18 cellular contexts compared by ENCODE assay signal in genomic region chr1:248856176-248856575, GRCh38. TPM values are rescaled to one million over a fixed set of nuclear protein-coding genes. Genes with fewer than 3 reads are reported as not detected.
DNase-seq lines count a peak whose midpoint lies in the region; ATAC-seq and TF ChIP-seq lines count a peak whose summit lies in the region.
"Had no signal": no experiment of that assay in that cellular context is flagged by ENCODE, and none has a peak within 500 bp of the region (broad histone marks: within the 10 kb centered on the region; RNA-seq: fewer than 3 reads in every experiment).

No MANE protein-coding gene starts in this region.

- no peak overlapping the region for H3K4me3 ChIP-seq in CD4-positive, alpha-beta memory T cell (ENCODE audit: low read length in 2 of 2)
- 0 out of 2 replicates have a peak overlapping the region, but pooled peaks have one; percentile 1 for H3K4me3 ChIP-seq in Karpas-422 (ENCODE audit: low read length)
- H3K4me3 ChIP-seq in psoas muscle: no peak overlapping the region
- no peak overlapping the region for H3K4me3 ChIP-seq in adrenal gland
- H3K4me3 ChIP-seq: thoracic aorta had no signal

- ATAC-seq in psoas muscle: no peak
- ATAC-seq: activated CD8-positive, alpha-beta memory T cell treated with anti-CD3 and anti-CD28 coated beads, Interleukin-2, amount 10 ng/mL, durations not matched to agents 7 days and 5 days; left colon; WTC11 had no signal

- peak overlapping the region; percentile 5 for H3K4me2 ChIP-seq in Karpas-422 (ENCODE audit: low read depth, low read length, poor library complexity, severe bottlenecking)

- peaks cover 45% of the 10 kb centered on the region for H3K4me1 ChIP-seq in CD4-positive, alpha-beta memory T cell (ENCODE audit: insufficient read depth, low read length)
- peaks cover 47% of the 10 kb centered on the region for H3K4me1 ChIP-seq in Karpas-422 (ENCODE audit: low read length)
- peaks cover 13% of the 10 kb centered on the region for H3K4me1 ChIP-seq in psoas muscle
- H3K4me1 ChIP-seq in adrenal gland (replicated peaks in 1 of 2): peaks cover 15 to 17% of the 10 kb centered on the region in 2 donors

- no peaks in the 10 kb centered on the region for H3K9me3 ChIP-seq in CD4-positive, alpha-beta memory T cell (ENCODE audit: control insufficient read depth in 1 of 2, low read length in 2 of 2)
- H3K9me3 ChIP-seq in Karpas-422 (ENCODE audit: low read length) (no peaks in the 10 kb centered on the region), psoas muscle (no peaks in the 10 kb centered on the region), adrenal gland (replicated peaks in 1 of 3) (no peaks in the 10 kb centered on the region)
- H3K9me3 ChIP-seq: thoracic aorta had no signal

- H3K4me3 Mint-ChIP-seq in CD4-positive, alpha-beta memory T cell: no peak overlapping the region
- H3K4me3 Mint-ChIP-seq in activated naive CD8-positive, alpha-beta T cell treated with anti-CD3 and anti-CD28 coated beads for 36 hours: peak overlapping the region; percentile 95
- peak overlapping the region; percentile 90 for H3K4me3 Mint-ChIP-seq in neural crest cell

- DNase-seq in CD4-positive, alpha-beta memory T cell: no peak
- DNase-seq in Karpas-422 (no peak), neural crest cell (ENCODE audit: low read depth, low spot score) (no peak), psoas muscle (no peak), adrenal gland (no peak)
- DNase-seq in activated naive CD8-positive, alpha-beta T cell treated with anti-CD3 and anti-CD28 coated beads for 36 hours: no peak
- DNase-seq in activated CD8-positive, alpha-beta memory T cell treated with anti-CD3 and anti-CD28 coated beads, Interleukin-2, amount 50 U/mL, for 48 hours: no peak
- DNase-seq: activated CD8-positive, alpha-beta memory T cell treated with anti-CD3 and anti-CD28 coated beads, Interleukin-2, amount 10 ng/mL, durations not matched to agents 7 days and 5 days; activated gamma-delta T cell treated with Interleukin-2 at 50 U/mL for 16 hours; left colon; midbrain; NCI-H1436; NCI-H526 treated with DMSO at 0.1 percent for 48 hours; SIG-M5; stimulated activated CD4-positive, alpha-beta T cell treated with anti-CD3 and anti-CD28 coated beads, Interleukin-12 subunit alpha, Interleukin-12 subunit beta, amount 100 ng/mL, for 4 hours had no signal

- peak overlapping the region in 6 of 7 donors; percentile 53 to 88 (median 76) for H3K27ac Mint-ChIP-seq in CD4-positive, alpha-beta memory T cell
- H3K27ac Mint-ChIP-seq in activated naive CD8-positive, alpha-beta T cell treated with anti-CD3 and anti-CD28 coated beads for 36 hours: peak overlapping the region; percentile 13
- no peak overlapping the region for H3K27ac Mint-ChIP-seq in neural crest cell (ENCODE audit: unreplicated experiment)
- H3K27ac Mint-ChIP-seq: WTC11 had no signal

- H2AFZ ChIP-seq in Karpas-422 (ENCODE audit: low read length): no peak overlapping the region

- no peaks in the 10 kb centered on the region for H3K27me3 ChIP-seq in CD4-positive, alpha-beta memory T cell (ENCODE audit: insufficient read depth, low read length)
- H3K27me3 ChIP-seq in Karpas-422 (ENCODE audit: low read length): no peaks in the 10 kb centered on the region
- H3K27me3 ChIP-seq in psoas muscle (ENCODE audit: insufficient read depth in 3 of 3, low read length in 2 of 3): no peaks in the 10 kb centered on the region
- no peaks in the 10 kb centered on the region for H3K27me3 ChIP-seq in adrenal gland

- H3K4me1 Mint-ChIP-seq in CD4-positive, alpha-beta memory T cell: peaks cover 27 to 40% (median 34%) of the 10 kb centered on the region in 4 donors
- peaks cover 43% of the 10 kb centered on the region for H3K4me1 Mint-ChIP-seq in activated naive CD8-positive, alpha-beta T cell treated with anti-CD3 and anti-CD28 coated beads for 36 hours
- H3K4me1 Mint-ChIP-seq in neural crest cell: peaks cover 26% of the 10 kb centered on the region

- TF ChIP-seq POLR2A in adrenal gland (IDR thresholded peaks at IDR 0.05): no peak

- peak overlapping the region; percentile 97; the same call in 1 of the 2 replicates for H3K9ac ChIP-seq in Karpas-422 (ENCODE audit: low read length)

- POLR2A ChIA-PET in CD4-positive, alpha-beta memory T cell (lab: Charles Lee; ENCODE audit: partially characterized antibody): interaction anchor here (9.6 kb wide), 1 partner anchor 16 kb away, joined by 210 read pairs; the partner anchor contains the start of gene ZNF672

- no peaks in the 10 kb centered on the region for H3K9me3 Mint-ChIP-seq in CD4-positive, alpha-beta memory T cell
- H3K9me3 Mint-ChIP-seq in activated naive CD8-positive, alpha-beta T cell treated with anti-CD3 and anti-CD28 coated beads for 36 hours: no peaks in the 10 kb centered on the region
- no peaks in the 10 kb centered on the region for H3K9me3 Mint-ChIP-seq in neural crest cell
- H3K9me3 Mint-ChIP-seq: T-helper 1 cell treated with Interleukin-12 subunit alpha and Interleukin-12 subunit beta and Interleukin-4 antibody, amounts not matched to agents 30 μg/mL and 1 μg/mL, for 36 hours had no signal

- H3K27ac ChIP-seq in CD4-positive, alpha-beta memory T cell (ENCODE audit: low read depth, low read length): no peak overlapping the region
- H3K27ac ChIP-seq in Karpas-422 (ENCODE audit: low read length): no peak overlapping the region
- H3K27ac ChIP-seq in psoas muscle: no peak overlapping the region
- no peak overlapping the region for H3K27ac ChIP-seq in adrenal gland
- H3K27ac ChIP-seq: thoracic aorta had no signal

- intact Hi-C loops in CD4-positive, alpha-beta memory T cell (cut with micrococcal nuclease): no loop called here
- intact Hi-C loops in psoas muscle (cut with DNase I) (no loop called here), adrenal gland (cut with DNase I) (no loop called here)

- H3K79me2 ChIP-seq in Karpas-422 (ENCODE audit: low read length): peaks cover 31% of the 10 kb centered on the region

- H3K27me3 Mint-ChIP-seq in CD4-positive, alpha-beta memory T cell: no peaks in the 10 kb centered on the region
- no peaks in the 10 kb centered on the region for H3K27me3 Mint-ChIP-seq in activated naive CD8-positive, alpha-beta T cell treated with anti-CD3 and anti-CD28 coated beads for 36 hours
- peaks cover 10% of the 10 kb centered on the region for H3K27me3 Mint-ChIP-seq in neural crest cell (ENCODE audit: low read depth)
- H3K27me3 Mint-ChIP-seq: activated CD8-positive, alpha-beta memory T cell treated with anti-CD3 and anti-CD28 coated beads, Interleukin-2, amount 10 ng/mL, durations not matched to agents 7 days and 5 days had no signal

- no peaks in the 10 kb centered on the region for H3K9me2 ChIP-seq in Karpas-422 (replicated peaks; ENCODE audit: insufficient read depth, low read length)

- H3K36me3 Mint-ChIP-seq in CD4-positive, alpha-beta memory T cell: peaks cover 5 to 7% of the 10 kb centered on the region in 2 donors
- peaks cover 36% of the 10 kb centered on the region for H3K36me3 Mint-ChIP-seq in activated naive CD8-positive, alpha-beta T cell treated with anti-CD3 and anti-CD28 coated beads for 36 hours
- H3K36me3 Mint-ChIP-seq in neural crest cell (ENCODE audit: low read depth): peaks cover 12% of the 10 kb centered on the region

- H4K20me1 ChIP-seq in Karpas-422 (ENCODE audit: insufficient read depth, low read depth, low read length): no peaks in the 10 kb centered on the region

- TF ChIP-seq CTCF in neural crest cell (conservative IDR thresholded peaks at IDR 0.05) (no peak), psoas muscle (IDR thresholded peaks at IDR 0.05) (no peak), adrenal gland (IDR thresholded peaks at IDR 0.05) (no peak)

- H3K36me3 ChIP-seq in CD4-positive, alpha-beta memory T cell (ENCODE audit: insufficient read depth, low read length): no peaks in the 10 kb centered on the region
- peaks cover 12% of the 10 kb centered on the region for H3K36me3 ChIP-seq in Karpas-422 (ENCODE audit: insufficient read depth, low read length)
- peaks cover 0 to 23% of the 10 kb centered on the region in 2 donors for H3K36me3 ChIP-seq in psoas muscle (ENCODE audit: insufficient read depth in 1 of 2, low read depth in 1 of 2)
- peaks cover 0 to 9% of the 10 kb centered on the region in 2 donors for H3K36me3 ChIP-seq in adrenal gland (replicated peaks in 1 of 2)
- H3K36me3 ChIP-seq: thoracic aorta had no signal

- CTCF ChIA-PET in CD4-positive, alpha-beta memory T cell (lab: Charles Lee; ENCODE audit: partially characterized antibody): interaction anchor here (1.0 to 1.9 kb wide), 2 partner anchors 14 to 17 kb away, joined by 3 to 6 read pairs; no protein-coding TSS in a partner anchor

- WGBS in psoas muscle, 3 donors: 93 to 95% (median 95%) methylated on average over 1 of the region's 1 CpG
- WGBS in adrenal gland, 4 donors: 80 to 100% (median 93%) methylated on average over 1 of the region's 1 CpG

RNA-seq across cellular contexts. Expression of gene ZNF692, which starts 2.7 kb away (rescaled TPM):
- total RNA-seq in CD4-positive, alpha-beta memory T cell: 10 to 100 TPM; 70.8 to 74.8 TPM
- 10 to 100 TPM; 10.9 to 13.0 TPM for polyA plus RNA-seq in CD4-positive, alpha-beta memory T cell
- total RNA-seq in Karpas-422 (2014; rRNA removed; shearing (Covaris generic); ENCODE audit: low replicate concordance): 27.2 and 62.6 TPM in 2 replicates
- total RNA-seq in activated naive CD8-positive, alpha-beta T cell treated with anti-CD3 and anti-CD28 coated beads for 36 hours: 10 to 100 TPM; 59.1 to 62.2 TPM
- total RNA-seq in neural crest cell: 72.5 and 72.8 TPM in 2 replicates
- total RNA-seq in psoas muscle: 10 to 100 TPM; 13.4 to 22.9 (median 16.0) TPM
- polyA plus RNA-seq in psoas muscle: 10 to 100 TPM; 19.6 to 30.8 (median 19.9) TPM
- 10 to 100 TPM; 11.5 to 70.2 (median 30.4) TPM for total RNA-seq in adrenal gland
- polyA plus RNA-seq in adrenal gland: 100 to 1,000 TPM in 2 of 3 donors, 10 to 100 TPM in 1; 10.3 to 366 (median 155) TPM

RNA-seq across cellular contexts. Expression of gene ZNF672, which starts 18.2 kb away (rescaled TPM):
- 10 to 100 TPM; 39.7 to 42.8 TPM for total RNA-seq in CD4-positive, alpha-beta memory T cell
- polyA plus RNA-seq in CD4-positive, alpha-beta memory T cell: 10 to 100 TPM; 12.4 to 29.2 TPM
- 16.7 and 38.3 TPM in 2 replicates for total RNA-seq in Karpas-422 (2014; rRNA removed; shearing (Covaris generic); ENCODE audit: low replicate concordance)
- 10 to 100 TPM; 46.4 to 48.0 TPM for total RNA-seq in activated naive CD8-positive, alpha-beta T cell treated with anti-CD3 and anti-CD28 coated beads for 36 hours
- total RNA-seq in neural crest cell (44.4 and 46.8 TPM in 2 replicates), psoas muscle (10 to 100 TPM; 46.2 to 57.0 (median 48.8) TPM), adrenal gland (10 to 100 TPM; 22.2 to 47.5 (median 32.1) TPM)
- polyA plus RNA-seq in psoas muscle (10 to 100 TPM; 25.3 to 51.9 (median 39.5) TPM), adrenal gland (10 to 100 TPM in 2 of 3 donors, 1 to 10 TPM in 1; 9.5 to 14.8 (median 12.5) TPM)

RNA-seq across cellular contexts. Expression of gene SH3BP5L, which starts 30.5 kb away (rescaled TPM):
- total RNA-seq in CD4-positive, alpha-beta memory T cell: 10 to 100 TPM; 40.9 to 43.4 TPM
- polyA plus RNA-seq in CD4-positive, alpha-beta memory T cell: 1 to 10 TPM in 1 of 2 donors, under 1 TPM in 1; 0.77 to 4.4 TPM
- 14.6 and 24.1 TPM in 2 replicates for total RNA-seq in Karpas-422 (2014; rRNA removed; shearing (Covaris generic); ENCODE audit: low replicate concordance)
- total RNA-seq in activated naive CD8-positive, alpha-beta T cell treated with anti-CD3 and anti-CD28 coated beads for 36 hours: 10 to 100 TPM; 15.9 to 16.8 TPM
- 26.9 and 28.9 TPM in 2 replicates for total RNA-seq in neural crest cell
- 10 to 100 TPM; 18.6 to 27.9 (median 24.8) TPM for total RNA-seq in psoas muscle
- 10 to 100 TPM; 21.1 to 52.7 (median 42.0) TPM for polyA plus RNA-seq in psoas muscle
- 10 to 100 TPM; 19.3 to 36.9 (median 26.5) TPM for total RNA-seq in adrenal gland
- 10 to 100 TPM; 15.4 to 29.2 (median 16.9) TPM for polyA plus RNA-seq in adrenal gland

RNA-seq across cellular contexts. Expression of gene PGBD2, which starts 49.9 kb away (rescaled TPM):
- 10 to 100 TPM; 18.3 to 19.6 TPM for total RNA-seq in CD4-positive, alpha-beta memory T cell
- 10 to 100 TPM in 1 of 2 donors, 1 to 10 TPM in 1; 7.3 to 10.9 TPM for polyA plus RNA-seq in CD4-positive, alpha-beta memory T cell
- 6.1 and 6.9 TPM in 2 replicates for total RNA-seq in Karpas-422 (2014; rRNA removed; shearing (Covaris generic); ENCODE audit: low replicate concordance)
- 1 to 10 TPM; 3.6 to 4.4 TPM for total RNA-seq in activated naive CD8-positive, alpha-beta T cell treated with anti-CD3 and anti-CD28 coated beads for 36 hours
- total RNA-seq in neural crest cell (9.7 and 10.8 TPM in 2 replicates), psoas muscle (1 to 10 TPM; 1.4 to 3.0 (median 1.9) TPM), adrenal gland (1 to 10 TPM; 1.6 to 9.2 (median 4.2) TPM)
- polyA plus RNA-seq in psoas muscle (1 to 10 TPM; 1.3 to 3.9 (median 3.2) TPM), adrenal gland (1 to 10 TPM; 4.5 to 7.2 (median 7.2) TPM)

Comparison
In these comparisons a context has a peak if more than half of its experiments do, and no peak if none do; other contexts are left out.
1. H3K4me3 Mint-ChIP-seq: peak in activated naive CD8-positive, alpha-beta T cell treated with anti-CD3 and anti-CD28 coated beads for 36 hours (single experiment) and neural crest cell (single experiment); none in CD4-positive, alpha-beta memory T cell (0 of 8).